In the genomic region with DNA sequence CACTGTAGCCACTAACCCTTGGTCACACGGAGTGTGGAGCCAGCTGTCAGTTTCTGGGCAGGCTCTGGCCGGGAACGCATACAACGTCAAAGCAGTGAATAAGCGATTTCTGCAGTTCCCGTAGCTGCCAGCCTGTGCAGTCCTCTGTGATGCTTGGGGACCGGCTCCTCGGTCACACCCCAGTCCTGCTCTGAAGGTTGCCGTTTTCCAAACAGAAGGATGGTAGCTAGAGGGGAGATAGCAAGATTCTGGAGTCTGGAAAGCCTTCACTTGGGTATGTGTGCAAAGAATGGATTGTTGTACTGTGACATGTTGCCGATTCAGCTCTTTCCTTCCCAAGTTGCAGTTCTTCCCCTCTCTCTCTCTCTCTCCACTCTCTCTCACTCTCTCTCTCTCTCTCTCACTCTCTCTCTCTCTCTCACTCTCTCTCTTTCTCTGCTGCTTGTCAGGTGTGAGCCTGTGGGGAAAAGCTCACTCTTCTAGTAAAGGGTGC, we compare ENCODE assay signal across 8 cellular contexts. TPM values are rescaled to one million over a fixed set of nuclear protein-coding genes. Genes with fewer than 3 reads are reported as not detected.
DNase-seq lines count a peak whose midpoint lies in the region; ATAC-seq, FAIRE-seq and TF ChIP-seq lines count a peak whose summit lies in the region.

No MANE protein-coding gene starts in this region.

- CTCF ChIA-PET in A549 (lab: Yijun Ruan, JAX) = interaction anchor here (1.1 kb wide), 1 partner anchor 17 kb away, joined by 3 read pairs; no protein-coding TSS in a partner anchor

- POLR2A ChIA-PET in A549 (lab: Yijun Ruan, JAX) = no interaction called here

- peak overlapping the region; percentile 63 for H3K4me2 ChIP-seq in A549

- H3K4me3 ChIP-seq in A549 (no peak overlapping the region), skeletal muscle tissue (ENCODE audit: low read length in 3 of 3) (peak overlapping the region; percentile 58 to 82 (median 72))

- TF ChIP-seq CTCF in A549 (IDR thresholded peaks at IDR 0.05) = no peak

- TF ChIP-seq EP300 in A549 (IDR thresholded peaks at IDR 0.05) = no peak

- no peak for TF ChIP-seq POLR2A in A549 (IDR thresholded peaks at IDR 0.05; ENCODE audit: low read length)

- 0 out of 6 replicates have a peak overlapping the region, but pooled peaks of 1 of the 2 experiments have one; percentile 10 for H3K27ac ChIP-seq in A549
- H3K27ac ChIP-seq in skeletal muscle tissue (ENCODE audit: low read depth, low read length) = peak overlapping the region; percentile 78

- FAIRE-seq in A549 (lab: Jason Lieb, UNC) = no peak

- H3K27me3 ChIP-seq in skeletal muscle tissue (ENCODE audit: control insufficient read depth in 3 of 3, insufficient read depth in 3 of 3, low read length in 3 of 3) = peaks cover 6 to 9% (median 7%) of the 10 kb centered on the region in 3 donors

- no peaks in the 10 kb centered on the region for H3K36me3 ChIP-seq in skeletal muscle tissue (ENCODE audit: control insufficient read depth in 3 of 3, insufficient read depth in 3 of 3, low read length in 3 of 3)

- no peak for TF ChIP-seq RAD21 in A549 (conservative IDR thresholded peaks at IDR 0.05 in 1 of 2, IDR thresholded peaks at IDR 0.05 in 1 of 2)

- H3K9me3 ChIP-seq in A549 (no peaks in the 10 kb centered on the region), skeletal muscle tissue (ENCODE audit: control insufficient read depth in 3 of 3, low read length in 3 of 3) (no peaks in the 10 kb centered on the region)

- H3K4me1 ChIP-seq in A549 (peaks cover 12% of the 10 kb centered on the region; the same call in 2 of the 3 replicates), skeletal muscle tissue (ENCODE audit: control insufficient read depth in 3 of 3, insufficient read depth in 3 of 3, low read length in 3 of 3) (peaks cover 18 to 28% (median 21%) of the 10 kb centered on the region in 3 donors)

- ATAC-seq in A549 (peak; percentile 43 to 70; a peak in 3 of 6 replicates), GM18870 (IDR thresholded peaks at IDR 0.05; ENCODE audit: unreplicated experiment) (peak; percentile 42), HG03066 (IDR thresholded peaks at IDR 0.05; ENCODE audit: low read depth, unreplicated experiment) (peak; percentile 43), SK-N-SH treated with all-trans-retinoic acid at 6 μM for 48 hours (peak; percentile 73)

- H3K9ac ChIP-seq in skeletal muscle tissue (ENCODE audit: low read depth in 1 of 3, low read length in 3 of 3) = peak overlapping the region; percentile 11 to 60 (median 53)

- peak in 1 of 2 experiments; percentile 3 for DNase-seq in A549 (ENCODE audit: low read depth in 1 of 2, low spot score in 1 of 2)
- peak; percentile 73 for DNase-seq in astrocyte of the hippocampus (ENCODE audit: low read depth, low spot score)
- DNase-seq in inferior parietal cortex (ENCODE audit: extremely low spot score) = peak; percentile 70
- no peak for DNase-seq in NCI-H146 (lab: John Stamatoyannopoulos, UW)

- whole genome bisulfite sequencing in A549 (ENCODE audit: missing lambda C conversion rate) = 56% methylated on average over 10 of the region's 10 CpGs

TF ChIP-seq in A549, 52 proteins besides CTCF, POLR2A, EP300 and RAD21:
- TF ChIP-seq MAFK (IDR thresholded peaks at IDR 0.05; ENCODE audit: partially characterized antibody) = peak; percentile 68
- TF ChIP-seq, protein P1, sequence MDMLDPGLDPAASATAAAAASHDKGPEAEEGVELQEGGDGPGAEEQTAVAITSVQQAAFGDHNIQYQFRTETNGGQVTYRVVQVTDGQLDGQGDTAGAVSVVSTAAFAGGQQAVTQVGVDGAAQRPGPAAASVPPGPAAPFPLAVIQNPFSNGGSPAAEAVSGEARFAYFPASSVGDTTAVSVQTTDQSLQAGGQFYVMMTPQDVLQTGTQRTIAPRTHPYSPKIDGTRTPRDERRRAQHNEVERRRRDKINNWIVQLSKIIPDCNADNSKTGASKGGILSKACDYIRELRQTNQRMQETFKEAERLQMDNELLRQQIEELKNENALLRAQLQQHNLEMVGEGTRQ (IDR thresholded peaks at IDR 0.05) = no peak
TF ChIP-seq in A549: peak in this region for 1.

TF ChIP-seq in SK-N-SH treated with all-trans-retinoic acid at 6 μM for 48 hours, 23 proteins besides CTCF, POLR2A, EP300 and RAD21:
- no peak for TF ChIP-seq ZFP30 (CRISPR knock-in tag; IDR thresholded peaks at IDR 0.05)
- TF ChIP-seq ZNF565 (CRISPR knock-in tag; conservative IDR thresholded peaks at IDR 0.05; ENCODE audit: low read depth) = no peak
- no peak for TF ChIP-seq ARNTL (CRISPR knock-in tag; IDR thresholded peaks at IDR 0.05; ENCODE audit: borderline replicate concordance, low read depth)
- no peak for TF ChIP-seq CSDC2 (CRISPR knock-in tag; IDR thresholded peaks at IDR 0.05)
- TF ChIP-seq, protein P2, sequence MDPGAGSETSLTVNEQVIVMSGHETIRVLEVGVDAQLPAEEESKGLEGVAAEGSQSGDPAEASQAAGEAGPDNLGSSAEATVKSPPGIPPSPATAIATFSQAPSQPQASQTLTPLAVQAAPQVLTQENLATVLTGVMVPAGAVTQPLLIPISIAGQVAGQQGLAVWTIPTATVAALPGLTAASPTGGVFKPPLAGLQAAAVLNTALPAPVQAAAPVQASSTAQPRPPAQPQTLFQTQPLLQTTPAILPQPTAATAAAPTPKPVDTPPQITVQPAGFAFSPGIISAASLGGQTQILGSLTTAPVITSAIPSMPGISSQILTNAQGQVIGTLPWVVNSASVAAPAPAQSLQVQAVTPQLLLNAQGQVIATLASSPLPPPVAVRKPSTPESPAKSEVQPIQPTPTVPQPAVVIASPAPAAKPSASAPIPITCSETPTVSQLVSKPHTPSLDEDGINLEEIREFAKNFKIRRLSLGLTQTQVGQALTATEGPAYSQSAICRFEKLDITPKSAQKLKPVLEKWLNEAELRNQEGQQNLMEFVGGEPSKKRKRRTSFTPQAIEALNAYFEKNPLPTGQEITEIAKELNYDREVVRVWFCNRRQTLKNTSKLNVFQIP (CRISPR knock-in tag; IDR thresholded peaks at IDR 0.05; ENCODE audit: borderline replicate concordance, low read depth) = no peak
- TF ChIP-seq, protein P3, sequence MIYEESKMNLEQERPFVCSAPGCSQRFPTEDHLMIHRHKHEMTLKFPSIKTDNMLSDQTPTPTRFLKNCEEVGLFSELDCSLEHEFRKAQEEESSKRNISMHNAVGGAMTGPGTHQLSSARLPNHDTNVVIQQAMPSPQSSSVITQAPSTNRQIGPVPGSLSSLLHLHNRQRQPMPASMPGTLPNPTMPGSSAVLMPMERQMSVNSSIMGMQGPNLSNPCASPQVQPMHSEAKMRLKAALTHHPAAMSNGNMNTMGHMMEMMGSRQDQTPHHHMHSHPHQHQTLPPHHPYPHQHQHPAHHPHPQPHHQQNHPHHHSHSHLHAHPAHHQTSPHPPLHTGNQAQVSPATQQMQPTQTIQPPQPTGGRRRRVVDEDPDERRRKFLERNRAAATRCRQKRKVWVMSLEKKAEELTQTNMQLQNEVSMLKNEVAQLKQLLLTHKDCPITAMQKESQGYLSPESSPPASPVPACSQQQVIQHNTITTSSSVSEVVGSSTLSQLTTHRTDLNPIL (CRISPR knock-in tag; IDR thresholded peaks at IDR 0.05; ENCODE audit: low read depth) = no peak
- no peak for TF ChIP-seq ZNF70 (CRISPR knock-in tag; IDR thresholded peaks at IDR 0.05)
- no peak for TF ChIP-seq TOX (CRISPR knock-in tag; IDR thresholded peaks at IDR 0.05; ENCODE audit: borderline replicate concordance)

RNA-seq across cellular contexts. Expression of a gene that starts 38.7 kb away (rescaled TPM):
- polyA plus RNA-seq in A549 (2011; rRNA removed) (not detected in 2 replicates), A549 (2017; fragmentation: RNase III; extraction: RNeasy Plus Mini Kit Qiagen cat#74134 plus additional on column Dnase treatment) (not detected in 3 replicates)
- polyA plus RNA-seq in A549 (2012; cell fraction: cytosol; rRNA removed) = not detected in 2 replicates
- polyA plus RNA-seq in A549 (2012; cell fraction: nucleus; rRNA removed) = not detected in 2 replicates
- polyA minus RNA-seq in A549 (2011; rRNA and poly(A)+ RNA removed) = not detected in 2 replicates
- 2.6 TPM for total RNA-seq in skeletal muscle tissue
